12 cellular contexts compared by ENCODE assay signal in the genomic region with DNA sequence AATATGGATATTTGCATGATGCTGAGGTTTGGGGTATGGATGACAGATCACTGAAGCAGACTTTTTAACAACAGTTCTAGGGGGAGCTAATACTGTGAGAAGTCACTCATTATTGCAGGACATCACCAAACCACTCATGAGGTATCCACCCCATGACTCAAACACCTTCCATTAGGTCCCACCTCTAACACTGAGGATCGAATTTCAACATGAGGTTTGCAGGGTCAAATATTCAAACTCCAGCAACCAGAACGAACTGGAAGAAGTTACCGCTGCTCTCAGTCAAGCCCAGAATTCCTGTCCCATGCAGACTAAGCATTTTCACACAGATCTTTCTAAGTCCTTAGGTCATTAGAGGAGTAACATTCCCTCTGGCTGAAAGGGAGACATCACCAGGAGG.
"Had no signal": no experiment of that assay in that cellular context is flagged by ENCODE, and none has a peak within 500 bp of the region (broad histone marks: within the 10 kb centered on the region; RNA-seq: fewer than 3 reads in every experiment).

No MANE protein-coding gene starts in this region.

- H3K9me3 Mint-ChIP-seq: activated naive CD4-positive, alpha-beta T cell treated with anti-CD3 and anti-CD28 coated beads, Interleukin-2, amount 50 U/mL, for 24 hours had no signal

- H3K36me3 ChIP-seq: gastrocnemius medialis, pancreas, thyroid gland had no signal

- H3K27me3 Mint-ChIP-seq: activated naive CD4-positive, alpha-beta T cell treated with anti-CD3 and anti-CD28 coated beads, Interleukin-2, amount 50 U/mL, for 24 hours had no signal

- DNase-seq: activated CD4-positive, alpha-beta T cell treated with anti-CD3 and anti-CD28 coated beads, Interleukin-2, amount 50 U/mL, for 1 hour; activated CD4-positive, CD25-positive, alpha-beta regulatory T cell; gastrocnemius medialis; midbrain; pancreas; small intestine; T-helper 2 cell; thyroid gland had no signal

- H3K27ac ChIP-seq: gastrocnemius medialis, pancreas, thyroid gland had no signal

- H3K4me3 Mint-ChIP-seq: activated naive CD4-positive, alpha-beta T cell treated with anti-CD3 and anti-CD28 coated beads, Interleukin-2, amount 50 U/mL, for 24 hours had no signal

- H3K9me3 ChIP-seq: gastrocnemius medialis, pancreas, thyroid gland had no signal

- ATAC-seq: gastrocnemius medialis, pancreas had no signal

- H3K4me1 Mint-ChIP-seq: activated naive CD4-positive, alpha-beta T cell treated with anti-CD3 and anti-CD28 coated beads, Interleukin-2, amount 50 U/mL, for 24 hours had no signal

- H3K4me1 ChIP-seq: gastrocnemius medialis, pancreas, thyroid gland had no signal

- H3K36me3 Mint-ChIP-seq: activated naive CD4-positive, alpha-beta T cell treated with anti-CD3 and anti-CD28 coated beads, Interleukin-2, amount 50 U/mL, for 24 hours had no signal

- H3K4me3 ChIP-seq: gastrocnemius medialis, pancreas, thyroid gland had no signal

- H3K27ac Mint-ChIP-seq: activated naive CD4-positive, alpha-beta T cell treated with anti-CD3 and anti-CD28 coated beads, Interleukin-2, amount 50 U/mL, for 24 hours had no signal

- H3K27me3 ChIP-seq: gastrocnemius medialis, pancreas, thyroid gland had no signal

- FAIRE-seq: colon, keratinocyte, pancreas, small intestine, TTC549 had no signal
